Comparison of ENCODE assay signal across 8 cellular contexts in the genomic region with DNA sequence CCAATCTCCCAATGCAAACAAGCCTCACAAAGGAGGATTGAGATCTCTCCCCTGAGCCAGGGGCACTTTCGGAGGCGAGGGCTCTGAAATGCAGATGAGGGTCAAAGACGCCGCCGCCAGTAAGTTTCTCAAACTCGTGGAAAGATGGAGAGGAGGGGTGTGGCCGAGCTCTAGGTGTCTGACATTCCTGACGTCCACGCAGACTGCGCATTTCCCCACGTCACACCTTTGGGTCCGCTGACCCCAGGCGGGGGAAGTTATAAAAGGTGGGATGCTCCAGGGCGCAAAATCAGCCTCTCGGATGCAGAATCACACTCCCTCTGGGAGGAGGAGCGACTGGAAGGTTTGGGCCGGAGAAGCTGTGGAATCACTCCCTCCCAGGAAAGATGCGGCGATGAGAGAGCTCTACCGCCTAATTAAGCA. TPM values are rescaled to one million over a fixed set of nuclear protein-coding genes. Genes with fewer than 3 reads are reported as not detected.
DNase-seq lines count a peak whose midpoint lies in the region; ATAC-seq and TF ChIP-seq lines count a peak whose summit lies in the region.

No MANE protein-coding gene starts in this region.

- H3K9me3 ChIP-seq in prostate gland: no peaks in the 10 kb centered on the region

- DNase-seq in DMS79 (lab: John Stamatoyannopoulos, UW) (peak; percentile 17), NCI-H460 (ENCODE audit: extremely low read depth, low read depth) (peak; percentile 68), epidermal melanocyte (ENCODE audit: insufficient read length, low spot score) (peak; percentile 56), prostate gland (ENCODE audit: low spot score) (no peak), RKO (ENCODE audit: low spot score) (no peak), inferior parietal cortex (ENCODE audit: extremely low spot score) (no peak), GM19240 (ENCODE audit: insufficient read length, low spot score) (no peak)

- peaks cover 16% of the 10 kb centered on the region for H3K4me1 ChIP-seq in prostate gland (replicated peaks)

- no peaks in the 10 kb centered on the region for H3K36me3 ChIP-seq in prostate gland

- H3K27ac ChIP-seq in prostate gland: no peak overlapping the region

- H3K27me3 ChIP-seq in prostate gland (replicated peaks; ENCODE audit: insufficient read depth): peaks cover 14% of the 10 kb centered on the region

- peak overlapping the region; percentile 16 to 23 for H3K4me3 ChIP-seq in prostate gland

- no peak for TF ChIP-seq CTCF in prostate gland (IDR thresholded peaks at IDR 0.05)

- WGBS in prostate gland: 3% methylated on average over 20 of the region's 20 CpGs

- no peak for ATAC-seq in HG02852 (IDR thresholded peaks at IDR 0.05; ENCODE audit: unreplicated experiment)

- intact Hi-C loops in prostate gland (cut with DNase I): no loop called here

- no peak for TF ChIP-seq POLR2A in prostate gland (IDR thresholded peaks at IDR 0.05)

RNA-seq across cellular contexts. Expression of gene COL2A1, which starts 2.1 kb away (rescaled TPM):
- 4.0 and 4.8 TPM in 2 replicates for total RNA-seq in NCI-H460 (2014; rRNA removed; shearing (Covaris generic))
- 4.9 and 5.8 TPM in 2 replicates for polyA plus RNA-seq in NCI-H460 (2014; cell fraction: nucleus; rRNA removed)
- 1 to 10 TPM in 1 of 2 donors, under 1 TPM in 1; 0.14 to 1.9 TPM for total RNA-seq in prostate gland

RNA-seq across cellular contexts. Expression of gene TMEM106C, which starts 38.8 kb away (rescaled TPM):
- 191 and 195 TPM in 2 replicates for total RNA-seq in NCI-H460 (2014; rRNA removed; shearing (Covaris generic))
- 314 and 320 TPM in 2 replicates for polyA plus RNA-seq in NCI-H460 (2014; cell fraction: nucleus; rRNA removed)
- total RNA-seq in prostate gland: 10 to 100 TPM; 54.6 to 91.1 TPM

Comparison
In these comparisons a context has a peak if more than half of its experiments do, and no peak if none do; other contexts are left out.
1. DNase-seq: peak in DMS79 (single experiment), NCI-H460 (single experiment) and epidermal melanocyte (single experiment); none in prostate gland (single experiment), RKO (single experiment), inferior parietal cortex (single experiment) and GM19240 (single experiment).